Comparison of ENCODE assay signal across 11 cellular contexts in genomic region chr10:132632851-132633684, GRCh38.
DNase-seq lines count a peak whose midpoint lies in the region; ATAC-seq and FAIRE-seq lines count a peak whose summit lies in the region.
"Had no signal": no experiment of that assay in that cellular context is flagged by ENCODE, and none has a peak within 500 bp of the region (broad histone marks: within the 10 kb centered on the region; RNA-seq: fewer than 3 reads in every experiment).

No MANE protein-coding gene starts in this region.

- no peaks in the 10 kb centered on the region for H3K36me3 ChIP-seq in GM23248 (ENCODE audit: low read depth)
- H3K36me3 ChIP-seq in stomach smooth muscle (ENCODE audit: control insufficient read depth in 2 of 2, insufficient read depth in 2 of 2, low read length in 2 of 2) = peaks cover 0 to 2% of the 10 kb centered on the region in 2 donors

- H3K4me3 ChIP-seq in GM23248 (no peak overlapping the region), stomach smooth muscle (ENCODE audit: low read length in 2 of 2) (peak overlapping the region; percentile 14 to 29)

- 63 to 65% methylated on average over 18 to 19 of the region's 19 CpGs for WGBS in GM23248 (ENCODE audit: low coverage in 1 of 2, low lambda C conversion rate in 2 of 2, missing lambda C conversion rate in 2 of 2), 2 experiments

- H3K4me2 ChIP-seq in GM23248 (ENCODE audit: unreplicated experiment) = peak overlapping the region; percentile 11

- no peak overlapping the region for H2AFZ ChIP-seq in GM23248

- H3K27ac ChIP-seq in GM23248 (no peak overlapping the region), stomach smooth muscle (ENCODE audit: low read length) (peak overlapping the region; percentile 98)

- no peaks in the 10 kb centered on the region for H3K9me3 ChIP-seq in GM23248 (ENCODE audit: low read depth)
- no peaks in the 10 kb centered on the region for H3K9me3 ChIP-seq in stomach smooth muscle (ENCODE audit: control insufficient read depth in 2 of 2, low read length in 2 of 2)

- H3K79me2 ChIP-seq in GM23248 (ENCODE audit: insufficient read depth) = peaks cover 52% of the 10 kb centered on the region

- H3F3A ChIP-seq in GM23248 (ENCODE audit: insufficient read depth) = 0 out of 2 replicates have a peak, but pooled peaks cover 5% of the 10 kb centered on the region

- H3K27me3 ChIP-seq in GM23248 (replicated peaks; ENCODE audit: insufficient read depth) (no peaks in the 10 kb centered on the region), stomach smooth muscle (ENCODE audit: control insufficient read depth in 1 of 2, insufficient read depth in 2 of 2, low read length in 2 of 2) (no peaks in the 10 kb centered on the region)

- ATAC-seq in HG02870 (IDR thresholded peaks at IDR 0.05; ENCODE audit: unreplicated experiment) = no peak

- H3K9ac ChIP-seq in GM23248 = no peak overlapping the region
- peak overlapping the region; percentile 73 to 75 for H3K9ac ChIP-seq in stomach smooth muscle (ENCODE audit: low read length in 2 of 2)

- in situ Hi-C loops in GM23248 (cut with MboI) = loop anchor here (5.0 to 10.0 kb wide), 2 partner anchors 176 to 408 kb away; no protein-coding TSS in a partner anchor

- no peaks in the 10 kb centered on the region for H4K20me1 ChIP-seq in GM23248 (ENCODE audit: insufficient read depth)

- H3K4me1 ChIP-seq in GM23248 (ENCODE audit: insufficient read depth) = peaks cover 33% of the 10 kb centered on the region
- H3K4me1 ChIP-seq in stomach smooth muscle (ENCODE audit: control insufficient read depth, insufficient read depth, low read length) = peaks cover 91% of the 10 kb centered on the region

- no peak for FAIRE-seq in urothelium cell line (lab: Jason Lieb, UNC)

- H3K9me2 ChIP-seq in GM23248 (ENCODE audit: insufficient read depth) = no peaks in the 10 kb centered on the region

- peak; percentile 72 for DNase-seq in GM23248
- peak; percentile 34 for DNase-seq in cerebellar cortex (ENCODE audit: low spot score)
- peak; percentile 16 for DNase-seq in kidney tubule cell (ENCODE audit: low spot score)
- DNase-seq in NCI-H1092 treated with DMSO at 0.1 percent for 48 hours (lab: John Stamatoyannopoulos, UW) = no peak
- no peak for DNase-seq in NCI-H2029 (lab: John Stamatoyannopoulos, UW)
- no peak for DNase-seq in urothelium cell line (ENCODE audit: low spot score)
- DNase-seq: activated CD8-positive, alpha-beta memory T cell treated with anti-CD3 and anti-CD28 coated beads, Interleukin-2, amount 50 U/mL, for 48 hours; Calu3; NCI-H748 treated with DMSO at 0.1 percent for 48 hours had no signal

Comparison
In these comparisons a context has a peak if more than half of its experiments do, and no peak if none do; other contexts are left out.
1. DNase-seq: peak in GM23248 (single experiment), cerebellar cortex (single experiment) and kidney tubule cell (single experiment); none in NCI-H1092 treated with DMSO at 0.1 percent for 48 hours (single experiment), NCI-H2029 (single experiment) and urothelium cell line (single experiment).